1 cellular context compared by ENCODE assay signal in genomic region chr11:85810871-85811611, GRCh38.
TF ChIP-seq lines count a peak whose summit lies in the region.

Gene SYTL2 (minus strand): TSS chr11:85811141. CDS start chr11:85757725, 53,416 bp downstream.

TF ChIP-seq in K562, 482 proteins besides CTCF, POLR2A, EP300 and RAD21 (continued from another document):
- TF ChIP-seq ZNF407 (IDR thresholded peaks at IDR 0.05; ENCODE audit: low read depth): no peak
- peak; percentile 54 to 57; a peak in 2 of 4 replicates for TF ChIP-seq NRF1 (conservative IDR thresholded peaks at IDR 0.05 in 1 of 2, IDR thresholded peaks at IDR 0.05 in 1 of 2)
- TF ChIP-seq ZNF511 (CRISPR knock-in tag; IDR thresholded peaks at IDR 0.05): 0 out of 2 replicates have a peak, but pooled peaks have one; percentile 27
- TF ChIP-seq VEZF1 (CRISPR knock-in tag; IDR thresholded peaks at IDR 0.05): peak; percentile 81
- TF ChIP-seq MAZ (CRISPR knock-in tag; conservative IDR thresholded peaks at IDR 0.05 in 1 of 2, IDR thresholded peaks at IDR 0.05 in 1 of 2): peak; percentile 70 to 73; a peak in 3 of 4 replicates
- 0 out of 2 replicates have a peak, but pooled peaks have one; percentile 24 for TF ChIP-seq RB1 (IDR thresholded peaks at IDR 0.05; ENCODE audit: low read depth)
- TF ChIP-seq BCL6 (CRISPR knock-in tag; IDR thresholded peaks at IDR 0.05): no peak
- TF ChIP-seq E2F6 (IDR thresholded peaks at IDR 0.05; ENCODE audit: borderline replicate concordance in 1 of 2, extremely low read depth in 1 of 2, insufficient read depth in 1 of 2, insufficient read length in 1 of 2, low read depth in 1 of 2, low read length in 1 of 2, poor library complexity in 1 of 2, severe bottlenecking in 1 of 2): peak in 1 of 2 experiments; percentile 91
- no peak for TF ChIP-seq ETV5 (CRISPR knock-in tag; IDR thresholded peaks at IDR 0.05; ENCODE audit: low read depth)
- TF ChIP-seq NCOA4 (IDR thresholded peaks at IDR 0.05; ENCODE audit: partially characterized antibody): no peak
